8 cellular contexts compared by ENCODE assay signal in the genomic region with DNA sequence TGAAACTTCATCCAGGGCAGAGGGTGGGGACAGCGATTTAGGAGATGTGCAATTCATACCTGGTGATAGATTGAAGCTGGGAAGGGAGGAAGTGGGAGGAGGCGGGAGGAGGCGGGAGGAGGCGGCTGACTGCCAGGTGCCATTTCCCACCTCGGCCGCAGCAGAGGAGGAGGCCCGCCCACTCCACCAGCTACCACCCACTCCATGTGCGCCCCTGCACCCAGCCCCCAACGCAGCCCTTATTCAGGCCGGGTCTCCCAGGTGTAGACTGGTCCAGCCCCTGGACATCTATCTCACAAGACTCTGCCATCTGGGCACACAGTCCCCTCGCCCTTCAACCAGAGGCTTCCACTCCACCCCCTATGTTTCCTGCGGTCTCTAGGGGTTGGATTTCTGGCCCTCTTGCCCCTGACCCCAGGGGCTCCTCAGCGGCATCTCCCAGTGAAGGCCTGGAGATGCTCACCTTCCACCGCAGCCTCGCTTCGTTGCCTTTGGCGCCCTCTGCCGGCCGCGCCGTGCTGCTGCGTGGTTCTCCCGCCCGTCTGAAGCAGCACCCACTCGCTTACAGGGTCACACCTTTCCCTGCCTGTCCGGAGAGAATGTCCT. TPM values are rescaled to one million over a fixed set of nuclear protein-coding genes. Genes with fewer than 3 reads are reported as not detected.
DNase-seq lines count a peak whose midpoint lies in the region; ATAC-seq and TF ChIP-seq lines count a peak whose summit lies in the region.

No MANE protein-coding gene starts in this region.

- in situ Hi-C loops in ACHN (cut with HindIII; ENCODE audit: low pct_ligation_motif_present, low pct_unique_long_range_greater_than_20kb, low sequenced_read_pairs): no loop called here

- H3K4me3 ChIP-seq in NT2/D1 (ENCODE audit: insufficient read length, low read depth): no peak overlapping the region

- no peaks in the 10 kb centered on the region for H3K27me3 ChIP-seq in NT2/D1 (ENCODE audit: insufficient read depth, insufficient read length)

- H3K9me3 ChIP-seq in NT2/D1 (ENCODE audit: insufficient read depth, low read length): no peaks in the 10 kb centered on the region

- peak overlapping the region; percentile 57 to 96 (median 92) for H3K27ac Mint-ChIP-seq in naive thymus-derived CD8-positive, alpha-beta T cell

- no peaks in the 10 kb centered on the region for H3K36me3 ChIP-seq in NT2/D1 (ENCODE audit: insufficient read depth, insufficient read length, low read length)

- DNase-seq in ACHN (peak; percentile 37), HPDE6-E6E7 (ENCODE audit: extremely low spot score) (peak; percentile 92), NT2/D1 (ENCODE audit: low read depth, low spot score) (peak; percentile 33), activated T-cell treated with anti-CD3 and anti-CD28 coated beads for 1 hour (ENCODE audit: low read depth) (peak; percentile 73), erythroblast (lab: John Stamatoyannopoulos, UW) (peak; percentile 54 to 79)
- DNase-seq in naive thymus-derived CD8-positive, alpha-beta T cell: peak; percentile 60 to 83 (median 79)
- peak; percentile 77 for DNase-seq in stimulated activated naive CD4-positive, alpha-beta T cell treated with Interleukin-2 at 50 U/mL for 16 hours (lab: John Stamatoyannopoulos, UW)

- H3K27me3 Mint-ChIP-seq in naive thymus-derived CD8-positive, alpha-beta T cell: no peaks in the 10 kb centered on the region

- H3K4me1 ChIP-seq in NT2/D1 (ENCODE audit: insufficient read depth, insufficient read length): peaks cover 11% of the 10 kb centered on the region

- no peak overlapping the region for H3K9ac ChIP-seq in NT2/D1 (ENCODE audit: insufficient read length, low read depth)

- H3K4me3 Mint-ChIP-seq in naive thymus-derived CD8-positive, alpha-beta T cell: peak overlapping the region; percentile 1 to 68 (median 60)

- TF ChIP-seq POLR2A in erythroblast (IDR thresholded peaks at IDR 0.05; ENCODE audit: low read length): no peak

- H3K9me3 Mint-ChIP-seq in naive thymus-derived CD8-positive, alpha-beta T cell: peaks cover 0 to 2% (median 0%) of the 10 kb centered on the region in 9 donors

- peaks cover 17 to 44% (median 26%) of the 10 kb centered on the region in 4 donors for H3K4me1 Mint-ChIP-seq in naive thymus-derived CD8-positive, alpha-beta T cell

- peak; percentile 42 for ATAC-seq in GM18517 (IDR thresholded peaks at IDR 0.05; ENCODE audit: unreplicated experiment)
- ATAC-seq in naive thymus-derived CD8-positive, alpha-beta T cell: peak; percentile 94 to 97

- POLR2A ChIA-PET in naive thymus-derived CD8-positive, alpha-beta T cell (lab: Charles Lee): interaction anchor here (0.7 to 2.6 kb wide), 5 partner anchors 10 to 145 kb away, joined by 3 to 32 read pairs (median 10); a partner anchor contains a TSS

- H3K36me3 Mint-ChIP-seq in naive thymus-derived CD8-positive, alpha-beta T cell: peaks cover 0 to 29% (median 6%) of the 10 kb centered on the region in 3 donors

RNA-seq across cellular contexts. Expression of a gene that starts 32.6 kb away (rescaled TPM):
- total RNA-seq in naive thymus-derived CD8-positive, alpha-beta T cell: 1 to 10 TPM; 1.0 to 1.1 TPM
- polyA plus RNA-seq in naive thymus-derived CD8-positive, alpha-beta T cell: under 1 TPM; 0.46 to 0.56 (median 0.49) TPM

Comparison
In these comparisons a context has a peak if more than half of its experiments do, and no peak if none do; other contexts are left out.
1. DNase-seq: peak in every context shown above with its lines; median percentile 92 in HPDE6-E6E7; 79 in naive thymus-derived CD8-positive, alpha-beta T cell; 77 in stimulated activated naive CD4-positive, alpha-beta T cell treated with Interleukin-2 at 50 U/mL for 16 hours; 73 in activated T-cell treated with anti-CD3 and anti-CD28 coated beads for 1 hour; 66 in erythroblast; 37 in ACHN; 33 in NT2/D1.